In genomic region chr18:59127047-59127446, GRCh38 we compare ENCODE assay signal across 20 cellular contexts. TPM values are rescaled to one million over a fixed set of nuclear protein-coding genes. Genes with fewer than 3 reads are reported as not detected.
DNase-seq lines count a peak whose midpoint lies in the region; ATAC-seq, FAIRE-seq and TF ChIP-seq lines count a peak whose summit lies in the region.
"Had no signal": no experiment of that assay in that cellular context is flagged by ENCODE, and none has a peak within 500 bp of the region (broad histone marks: within the 10 kb centered on the region; RNA-seq: fewer than 3 reads in every experiment).

No MANE protein-coding gene starts in this region.

- WGBS in A549 (ENCODE audit: missing lambda C conversion rate), result 30% methylated on average over 6 of the region's 6 CpGs
- WGBS in GM12878 (ENCODE audit: insufficient coverage, insufficient replicate concordance, low lambda C conversion rate, missing lambda C conversion rate), result 37% methylated on average over 6 of the region's 6 CpGs
- WGBS in stomach, 5 donors, result 35 to 63% (median 56%) methylated on average over 6 of the region's 6 CpGs

- H4K20me1 ChIP-seq in GM12878 (ENCODE audit: control insufficient read depth, insufficient read depth), result no peaks in the 10 kb centered on the region
- H4K20me1 ChIP-seq: BLaER1 had no signal

- TF ChIP-seq EP300 in A549 (IDR thresholded peaks at IDR 0.05) (no peak), GM12878 (IDR thresholded peaks at IDR 0.05; ENCODE audit: borderline replicate concordance in 1 of 2, control insufficient read depth in 1 of 2, low read depth in 2 of 2, low read length in 2 of 2) (no peak), stomach (IDR thresholded peaks at IDR 0.05) (no peak)

- H3K27ac ChIP-seq in A549 (no peak overlapping the region), GM12878 (ENCODE audit: control insufficient read depth, insufficient read depth) (no peak overlapping the region), stomach (no peak overlapping the region)
- H3K27ac ChIP-seq: BLaER1, PC-9, SK-N-MC had no signal

- no peak overlapping the region for H3K4me2 ChIP-seq in A549
- no peak overlapping the region for H3K4me2 ChIP-seq in GM12878 (ENCODE audit: control insufficient read depth, insufficient read depth)
- H3K4me2 ChIP-seq: BLaER1, PC-9 had no signal

- TF ChIP-seq CTCF in A549 (IDR thresholded peaks at IDR 0.05) (no peak), LNCaP clone FGC (IDR thresholded peaks at IDR 0.05; ENCODE audit: control insufficient read depth, extremely low read depth, insufficient read depth) (0 out of 2 replicates have a peak, but pooled peaks have one; percentile 9), GM12878 (IDR thresholded peaks at IDR 0.05 in 2 of 3, conservative IDR thresholded peaks at IDR 0.05 in 1 of 3; ENCODE audit: control insufficient read depth in 2 of 3, extremely low read depth in 1 of 3, insufficient read depth in 1 of 3, low read depth in 3 of 3, low read length in 3 of 3) (no peak), stomach (IDR thresholded peaks at IDR 0.05) (no peak)

- no peak for FAIRE-seq in A549 (lab: Jason Lieb, UNC)
- FAIRE-seq in GM12878 (lab: Jason Lieb, UNC), result no peak

- H3K9ac ChIP-seq in GM12878 (ENCODE audit: control insufficient read depth, insufficient read depth, low read length), result no peak overlapping the region
- H3K9ac ChIP-seq: BLaER1 had no signal

- SMC1A ChIA-PET in GM12878 (lab: Charles Lee; ENCODE audit: uncharacterized antibody, unreplicated experiment), result no interaction called here

- no peak overlapping the region for H3K4me3 ChIP-seq in A549
- H3K4me3 ChIP-seq in LNCaP clone FGC (ENCODE audit: low read depth, low read length), result no peak overlapping the region
- no peak overlapping the region for H3K4me3 ChIP-seq in GM12878
- no peak overlapping the region for H3K4me3 ChIP-seq in stomach
- H3K4me3 ChIP-seq: BLaER1, MG63, PC-9, SK-N-MC had no signal

- intact Hi-C loops in GM12878 (cut with micrococcal nuclease; ENCODE audit: unreplicated experiment), result no loop called here
- intact Hi-C loops in stomach (cut with DNase I; ENCODE audit: low total_unique reads), result no loop called here

- H2AFZ ChIP-seq in GM12878 (ENCODE audit: control insufficient read depth, low read depth, low read length), result no peak overlapping the region
- H2AFZ ChIP-seq: PC-9 had no signal

- H3K4me1 ChIP-seq in A549, result peaks cover 7% of the 10 kb centered on the region; the same call in 2 of the 3 replicates
- no peaks in the 10 kb centered on the region for H3K4me1 ChIP-seq in GM12878 (ENCODE audit: control insufficient read depth, insufficient read depth, low read length)
- no peaks in the 10 kb centered on the region for H3K4me1 ChIP-seq in stomach
- H3K4me1 ChIP-seq: BLaER1 had no signal

- H3K36me3 ChIP-seq in GM12878 (ENCODE audit: control insufficient read depth in 2 of 2, insufficient read depth in 2 of 2, low read length in 1 of 2) (no peaks in the 10 kb centered on the region), stomach (no peaks in the 10 kb centered on the region)
- H3K36me3 ChIP-seq: BLaER1, MG63 had no signal

- DNase-seq in A549 (ENCODE audit: low read depth in 1 of 2, low spot score in 1 of 2) (no peak), COLO668 (lab: John Stamatoyannopoulos, UW; ENCODE audit: unreplicated experiment) (peak; percentile 20), LNCaP clone FGC (ENCODE audit: low read depth) (no peak), GM12878 (ENCODE audit: low read depth, low spot score) (no peak), RPMI8226 (no peak), stomach (no peak)
- DNase-seq: CD8-positive, alpha-beta memory T cell; DMS 273 treated with DMSO at 0.1 percent for 48 hours; EL; KG1; MG63; NCI-H1105; NCI-H187 treated with DMSO at 0.1 percent for 48 hours; NCI-H524 treated with DMSO at 0.1 percent for 48 hours; PC-9 had no signal

- in situ Hi-C loops in GM12878 (cut with MboI), result no loop called here

- RAD21 ChIA-PET in GM12878 (lab: Charles Lee; ENCODE audit: unreplicated experiment), result no interaction called here

- CTCF ChIA-PET in A549 (lab: Yijun Ruan, JAX), result interaction anchor here (0.9 to 1.6 kb wide), 3 partner anchors 11 to 344 kb away, joined by 3 read pairs; no protein-coding TSS in a partner anchor
- CTCF ChIA-PET in GM12878 (lab: Yijun Ruan, JAX), result interaction anchor here (0.5 kb wide), 1 partner anchor 246 kb away, joined by 3 read pairs; no protein-coding TSS in a partner anchor

- H3K27me3 ChIP-seq in GM12878 (replicated peaks in 1 of 2; ENCODE audit: control insufficient read depth in 2 of 2, insufficient read depth in 2 of 2, low read length in 1 of 2), result peaks cover 1 to 9% of the 10 kb centered on the region in 2 experiments; a peak in 3 of 4 replicates
- H3K27me3 ChIP-seq in stomach, result peaks cover 0 to 27% (median 0%) of the 10 kb centered on the region in 3 donors
- H3K27me3 ChIP-seq: BLaER1 had no signal

- H3K9me3 ChIP-seq in A549, result no peaks in the 10 kb centered on the region
- H3K9me3 ChIP-seq in GM12878 (replicated peaks; ENCODE audit: control insufficient read depth, insufficient read depth, low read length), result no peaks in the 10 kb centered on the region
- H3K9me3 ChIP-seq in stomach, result no peaks in the 10 kb centered on the region
- H3K9me3 ChIP-seq: BLaER1, MG63 had no signal

- POLR2A ChIA-PET in A549 (lab: Yijun Ruan, JAX), result no interaction called here
- POLR2A ChIA-PET in GM12878 (lab: Charles Lee), result no interaction called here

- no TSS peak for BruUV-seq in GM12878 (replicated peaks; lab: Mats Ljungman, UMichigan)

- TF ChIP-seq POLR2A in A549 (IDR thresholded peaks at IDR 0.05; ENCODE audit: low read length) (no peak), GM12878 (IDR thresholded peaks at IDR 0.05; ENCODE audit: low read depth, low read length) (no peak), stomach (IDR thresholded peaks at IDR 0.05) (no peak)

- ATAC-seq in A549 (peak; percentile 45 to 59; a peak in 3 of 6 replicates), GM12878 (peak; percentile 21; the same call in 1 of the 3 replicates), GM18873 (IDR thresholded peaks at IDR 0.05; ENCODE audit: low FRiP score, unreplicated experiment) (no peak), GM19452 (IDR thresholded peaks at IDR 0.05; ENCODE audit: unreplicated experiment) (no peak)
- ATAC-seq: Right ventricle myocardium inferior had no signal

- TF ChIP-seq RAD21 in A549 (conservative IDR thresholded peaks at IDR 0.05 in 1 of 2, IDR thresholded peaks at IDR 0.05 in 1 of 2) (no peak), GM12878 (IDR thresholded peaks at IDR 0.05; ENCODE audit: insufficient read depth, low read depth, low read length) (no peak)

- no peaks in the 10 kb centered on the region for H3K79me2 ChIP-seq in GM12878 (ENCODE audit: control insufficient read depth, insufficient read depth, low read length)

TF ChIP-seq in GM12878, 131 proteins besides CTCF, POLR2A, EP300 and RAD21:
- no peak for TF ChIP-seq SMARCA5 (IDR thresholded peaks at IDR 0.05)
- no peak for TF ChIP-seq ZNF274 (IDR thresholded peaks at IDR 0.05; ENCODE audit: insufficient read depth, insufficient read length)
- TF ChIP-seq CHD2 (IDR thresholded peaks at IDR 0.05; ENCODE audit: borderline replicate concordance, low read depth, low read length), result no peak
- TF ChIP-seq LARP7 (IDR thresholded peaks at IDR 0.05), result no peak
- no peak for TF ChIP-seq E2F4 (IDR thresholded peaks at IDR 0.05; ENCODE audit: low read depth, low read length)
- no peak for TF ChIP-seq MTA2 (IDR thresholded peaks at IDR 0.05; ENCODE audit: low read depth)
- TF ChIP-seq SPI1 (IDR thresholded peaks at IDR 0.05; ENCODE audit: borderline replicate concordance, insufficient read depth, low read depth, low read length), result no peak

RNA-seq across cellular contexts. Expression of gene SEC11C, which starts 12.6 kb away (rescaled TPM):
- polyA plus RNA-seq in A549 (2011; rRNA removed), result 51.4 and 94.9 TPM in 2 replicates
- polyA plus RNA-seq in A549 (2012; cell fraction: cytosol; rRNA removed), result 32.9 and 34.4 TPM in 2 replicates
- 12.5 and 13.5 TPM in 2 replicates for polyA plus RNA-seq in A549 (2012; cell fraction: nucleus; rRNA removed)
- polyA plus RNA-seq in A549 (2017; fragmentation: RNase III; extraction: RNeasy Plus Mini Kit Qiagen cat#74134 plus additional on column Dnase treatment), result 65.1 to 71.1 TPM (median 66.5 TPM) in 3 replicates
- 6.5 and 7.8 TPM in 2 replicates for polyA minus RNA-seq in A549 (2011; rRNA and poly(A)+ RNA removed)
- 63.2 and 65.8 TPM in 2 replicates for total RNA-seq in GM12878 (2013; cell fraction: nucleolus; rRNA removed)
- total RNA-seq in GM12878 (2014; rRNA removed), result 125 and 144 TPM in 2 replicates
- total RNA-seq in GM12878 (2014; rRNA removed; fragmentation: Illumina TruSeq; extraction: Trizol), result 233 and 253 TPM in 2 replicates
- total RNA-seq in GM12878 (2021), result 124 and 125 TPM in 2 replicates
- polyA plus RNA-seq in GM12878 (2011; ENCODE audit: low read depth), result 83.4 TPM
- polyA plus RNA-seq in GM12878 (2011; rRNA removed), result 165 and 279 TPM in 2 replicates
- polyA plus RNA-seq in GM12878 (2011; cell fraction: cytosol; rRNA removed), result 73.7 and 116 TPM in 2 replicates
- polyA plus RNA-seq in GM12878 (2011; cell fraction: nucleus; rRNA removed), result 41.6 and 54.7 TPM in 2 replicates
- 193 and 256 TPM in 2 replicates for polyA plus RNA-seq in GM12878 (2012)
- 180 and 183 TPM in 2 replicates for polyA plus RNA-seq in GM12878 (2014; fragmentation: Illumina TruSeq; extraction: Trizol)
- polyA plus RNA-seq in GM12878 (2014; fragmentation: Nextera tagmentation; extraction: Ambion mirVana), result 100 to 1,000 TPM; 213 to 304 TPM
- 189 and 210 TPM in 2 replicates for polyA plus RNA-seq in GM12878 (2014; rRNA removed)
- 100 to 1,000 TPM; 606 to 649 TPM for polyA plus RNA-seq in GM12878 (2016; fragmentation: Nextera tagmentation; extraction: Ambion mirVana)
- 24.7 and 28.9 TPM in 2 replicates for polyA minus RNA-seq in GM12878 (2011; rRNA and poly(A)+ RNA removed)
- polyA minus RNA-seq in GM12878 (2011; cell fraction: cytosol; rRNA and poly(A)+ RNA removed), result 23.4 and 23.9 TPM in 2 replicates
- polyA minus RNA-seq in GM12878 (2011; cell fraction: nucleus; rRNA and poly(A)+ RNA removed), result 9.4 and 13.0 TPM in 2 replicates
- 10 to 100 TPM in 4 of 5 donors, 1 to 10 TPM in 1; 3.1 to 53.6 (median 41.7) TPM for total RNA-seq in stomach
- 10 to 100 TPM; 52.0 to 83.2 (median 62.4) TPM for polyA plus RNA-seq in stomach

Comparison
In these comparisons a context has a peak if more than half of its experiments do, and no peak if none do; other contexts are left out.
1. ATAC-seq: peak in A549 (2 of 2) and GM12878 (single experiment); none in GM18873 (single experiment) and GM19452 (single experiment).